In genomic region chr7:96718107-96719003, GRCh38 we compare ENCODE assay signal across 1 cellular context.
TF ChIP-seq lines count a peak whose summit lies in the region.

No MANE protein-coding gene starts in this region.

TF ChIP-seq in liver, 16 proteins besides CTCF, POLR2A, EP300 and RAD21 (continued from another document):
- TF ChIP-seq REST (IDR thresholded peaks at IDR 0.05): peak; percentile 23
- TF ChIP-seq HNF4A (conservative IDR thresholded peaks at IDR 0.05): peak; percentile 65 to 80
- TF ChIP-seq, protein P1, sequence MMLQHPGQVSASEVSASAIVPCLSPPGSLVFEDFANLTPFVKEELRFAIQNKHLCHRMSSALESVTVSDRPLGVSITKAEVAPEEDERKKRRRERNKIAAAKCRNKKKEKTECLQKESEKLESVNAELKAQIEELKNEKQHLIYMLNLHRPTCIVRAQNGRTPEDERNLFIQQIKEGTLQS (IDR thresholded peaks at IDR 0.05): no peak
- peak; percentile 59 for TF ChIP-seq YY1 (IDR thresholded peaks at IDR 0.05)
- TF ChIP-seq NR2F2 (IDR thresholded peaks at IDR 0.05): no peak
- no peak for TF ChIP-seq TAF1 (conservative IDR thresholded peaks at IDR 0.05)
